ENCODE assay signal across 8 cellular contexts in genomic region chr18:21489119-21489750, GRCh38.
DNase-seq lines count a peak whose midpoint lies in the region; ATAC-seq and TF ChIP-seq lines count a peak whose summit lies in the region.

No MANE protein-coding gene starts in this region.

- POLR2A ChIA-PET in HCT116 (lab: Charles Lee), result no interaction called here

- H2AFZ ChIP-seq in HCT116 (ENCODE audit: low read depth, low read length, poor library complexity, severe bottlenecking) (no peak overlapping the region), smooth muscle cell (ENCODE audit: low read depth) (no peak overlapping the region)

- TF ChIP-seq CTCF in DOHH2 (IDR thresholded peaks at IDR 0.05; ENCODE audit: low read depth, low read length, poor library complexity, severe bottlenecking) (peak; percentile 82), HCT116 (IDR thresholded peaks at IDR 0.05 in 2 of 3, conservative IDR thresholded peaks at IDR 0.05 in 1 of 3; ENCODE audit: borderline replicate concordance in 1 of 3, insufficient read depth in 1 of 3, low read depth in 2 of 3, low read length in 2 of 3) (peak; percentile 47 to 90 (median 80); a peak in 5 of 6 replicates), smooth muscle cell (IDR thresholded peaks at IDR 0.05; ENCODE audit: borderline replicate concordance, insufficient read depth, poor library complexity, severe bottlenecking) (peak; percentile 55)

- ATAC-seq in HCT116, result peak; percentile 94

- peak; percentile 82 for TF ChIP-seq RAD21 in HCT116 (IDR thresholded peaks at IDR 0.05; ENCODE audit: low read depth)

- RAD21 ChIA-PET in HCT116 (lab: Charles Lee; ENCODE audit: low non-redundant PET in 1 of 2, low total read pairs in 2 of 2, uncharacterized antibody in 2 of 2, unreplicated experiment in 2 of 2), result no interaction called here

- WGBS in smooth muscle cell (ENCODE audit: low lambda C conversion rate), result 55% methylated on average over 6 of the region's 6 CpGs

- H3K9me3 ChIP-seq in DOHH2 (ENCODE audit: control insufficient read depth, insufficient read depth, low read length), result no peaks in the 10 kb centered on the region
- H3K9me3 ChIP-seq in HCT116 (ENCODE audit: control insufficient read depth in 1 of 2, insufficient read depth in 1 of 2, low read depth in 1 of 2, low read length in 2 of 2), result no peaks in the 10 kb centered on the region
- H3K9me3 ChIP-seq in adipocyte (ENCODE audit: control insufficient read depth, low read length), result no peaks in the 10 kb centered on the region
- no peaks in the 10 kb centered on the region for H3K9me3 ChIP-seq in smooth muscle cell (replicated peaks; ENCODE audit: low read depth)

- H3K9me2 ChIP-seq in DOHH2 (replicated peaks; ENCODE audit: control insufficient read depth, low read length), result no peaks in the 10 kb centered on the region
- no peaks in the 10 kb centered on the region for H3K9me2 ChIP-seq in HCT116 (ENCODE audit: insufficient read depth)

- no peaks in the 10 kb centered on the region for H3K36me3 ChIP-seq in DOHH2 (ENCODE audit: control insufficient read depth, low read length)
- no peaks in the 10 kb centered on the region for H3K36me3 ChIP-seq in HCT116 (ENCODE audit: control insufficient read depth in 1 of 2, insufficient read depth in 2 of 2, low read length in 2 of 2)
- peaks cover 13% of the 10 kb centered on the region for H3K36me3 ChIP-seq in adipocyte (ENCODE audit: control insufficient read depth, insufficient read depth, low read length, severe bottlenecking)
- no peaks in the 10 kb centered on the region for H3K36me3 ChIP-seq in smooth muscle cell (ENCODE audit: low read depth)

- DNase-seq in HCT116 (ENCODE audit: low read depth, low spot score) (peak; percentile 40), NCI-H345 treated with DMSO at 0.1 percent for 48 hours (lab: John Stamatoyannopoulos, UW; ENCODE audit: unreplicated experiment) (peak; percentile 25), adipocyte (ENCODE audit: low read depth) (peak; percentile 63), hepatic stellate cell (ENCODE audit: low spot score) (peak; percentile 65), smooth muscle cell (lab: John Stamatoyannopoulos, UW; ENCODE audit: unreplicated experiment) (no peak), activated gamma-delta T cell treated with Interleukin-2 at 50 U/mL for 16 hours (no peak)
- DNase-seq in effector CD8-positive, alpha-beta T cell (lab: John Stamatoyannopoulos, UW), result no peak

- no peaks in the 10 kb centered on the region for H3K79me2 ChIP-seq in DOHH2 (ENCODE audit: control insufficient read depth, low read length)
- no peaks in the 10 kb centered on the region for H3K79me2 ChIP-seq in HCT116 (ENCODE audit: insufficient read depth, low read length)
- H3K79me2 ChIP-seq in smooth muscle cell (ENCODE audit: low read depth), result no peaks in the 10 kb centered on the region

- peaks cover 8% of the 10 kb centered on the region for H3K4me1 ChIP-seq in DOHH2 (ENCODE audit: control insufficient read depth, low read length)
- H3K4me1 ChIP-seq in HCT116 (ENCODE audit: control insufficient read depth in 1 of 2, insufficient read depth in 2 of 2, low read length in 2 of 2), result peaks cover 4 to 9% of the 10 kb centered on the region in 2 experiments; a peak in 3 of 4 replicates
- peaks cover 7% of the 10 kb centered on the region for H3K4me1 ChIP-seq in adipocyte (ENCODE audit: control insufficient read depth, insufficient read depth, low read length)
- H3K4me1 ChIP-seq in smooth muscle cell (ENCODE audit: low read depth), result no peaks in the 10 kb centered on the region

- H3K4me3 ChIP-seq in DOHH2 (ENCODE audit: low read length), result no peak overlapping the region
- no peak overlapping the region for H3K4me3 ChIP-seq in HCT116 (replicated peaks in 1 of 2; ENCODE audit: low read depth in 1 of 2, low read length in 2 of 2)
- H3K4me3 ChIP-seq in adipocyte (ENCODE audit: low read length), result no peak overlapping the region
- no peak overlapping the region for H3K4me3 ChIP-seq in smooth muscle cell

- CTCF ChIA-PET in HCT116 (lab: Charles Lee), result interaction anchor here (0.9 to 2.1 kb wide), 6 partner anchors 12 to 297 kb away, joined by 3 to 9 read pairs (median 4); partner anchors contain the start of gene ESCO1

- H4K20me1 ChIP-seq in DOHH2 (ENCODE audit: control insufficient read depth, insufficient read depth, low read depth, low read length) (no peaks in the 10 kb centered on the region), HCT116 (ENCODE audit: insufficient read depth) (no peaks in the 10 kb centered on the region), smooth muscle cell (ENCODE audit: low read depth) (no peaks in the 10 kb centered on the region)

- H3K27me3 ChIP-seq in DOHH2 (ENCODE audit: control insufficient read depth, low read length) (no peaks in the 10 kb centered on the region), HCT116 (ENCODE audit: insufficient read depth, low read length) (no peaks in the 10 kb centered on the region), adipocyte (replicated peaks; ENCODE audit: control insufficient read depth, insufficient read depth, low read length) (no peaks in the 10 kb centered on the region), smooth muscle cell (ENCODE audit: low read depth) (no peaks in the 10 kb centered on the region)

- H3K4me2 ChIP-seq in DOHH2 (ENCODE audit: low read length) (no peak overlapping the region), HCT116 (ENCODE audit: low read length) (no peak overlapping the region), smooth muscle cell (no peak overlapping the region)

- intact Hi-C loops in HCT116 (cut with micrococcal nuclease), result loop anchor here (1.0 to 10.0 kb wide), 4 partner anchors 76 to 467 kb away; no protein-coding TSS in a partner anchor

- H3K27ac ChIP-seq in DOHH2 (ENCODE audit: low read depth, low read length) (no peak overlapping the region), HCT116 (ENCODE audit: low read depth, low read length) (no peak overlapping the region), smooth muscle cell (ENCODE audit: low read depth) (no peak overlapping the region)

- no TSS peak for BruUV-seq in HCT116 (replicated peaks; lab: Mats Ljungman, UMichigan)

- H3F3A ChIP-seq in DOHH2 (ENCODE audit: control insufficient read depth, insufficient read depth), result no peaks in the 10 kb centered on the region
- no peaks in the 10 kb centered on the region for H3F3A ChIP-seq in smooth muscle cell (ENCODE audit: low read depth)

- no peak overlapping the region for H3K9ac ChIP-seq in HCT116 (ENCODE audit: low read length)
- H3K9ac ChIP-seq in adipocyte (ENCODE audit: low read length), result no peak overlapping the region
- no peak overlapping the region for H3K9ac ChIP-seq in smooth muscle cell (ENCODE audit: low read depth)

- TF ChIP-seq POLR2A in HCT116 (IDR thresholded peaks at IDR 0.05; ENCODE audit: borderline replicate concordance, extremely low read depth, insufficient read depth, insufficient read length), result no peak

TF ChIP-seq in HCT116, 20 proteins besides CTCF, POLR2A, EP300 and RAD21:
- TF ChIP-seq ZBTB33 (IDR thresholded peaks at IDR 0.05; ENCODE audit: extremely low read depth, insufficient replicate concordance, low read length) (no peak), YY1 (IDR thresholded peaks at IDR 0.05; ENCODE audit: extremely low read depth, insufficient replicate concordance, low read depth, low read length) (no peak), ELF1 (IDR thresholded peaks at IDR 0.05; ENCODE audit: borderline replicate concordance, low read depth) (no peak)

Comparison
In these comparisons a context has a peak if more than half of its experiments do, and no peak if none do; other contexts are left out.
1. DNase-seq: peak in HCT116 (single experiment), NCI-H345 treated with DMSO at 0.1 percent for 48 hours (single experiment), adipocyte (single experiment) and hepatic stellate cell (single experiment); none in smooth muscle cell (single experiment), activated gamma-delta T cell treated with Interleukin-2 at 50 U/mL for 16 hours (single experiment) and effector CD8-positive, alpha-beta T cell (single experiment).
2. Peak in every context shown above with its lines, with median percentiles within 50 percentile points of each other: CTCF ChIP-seq.